8 cellular contexts compared by ENCODE assay signal in the genomic region with DNA sequence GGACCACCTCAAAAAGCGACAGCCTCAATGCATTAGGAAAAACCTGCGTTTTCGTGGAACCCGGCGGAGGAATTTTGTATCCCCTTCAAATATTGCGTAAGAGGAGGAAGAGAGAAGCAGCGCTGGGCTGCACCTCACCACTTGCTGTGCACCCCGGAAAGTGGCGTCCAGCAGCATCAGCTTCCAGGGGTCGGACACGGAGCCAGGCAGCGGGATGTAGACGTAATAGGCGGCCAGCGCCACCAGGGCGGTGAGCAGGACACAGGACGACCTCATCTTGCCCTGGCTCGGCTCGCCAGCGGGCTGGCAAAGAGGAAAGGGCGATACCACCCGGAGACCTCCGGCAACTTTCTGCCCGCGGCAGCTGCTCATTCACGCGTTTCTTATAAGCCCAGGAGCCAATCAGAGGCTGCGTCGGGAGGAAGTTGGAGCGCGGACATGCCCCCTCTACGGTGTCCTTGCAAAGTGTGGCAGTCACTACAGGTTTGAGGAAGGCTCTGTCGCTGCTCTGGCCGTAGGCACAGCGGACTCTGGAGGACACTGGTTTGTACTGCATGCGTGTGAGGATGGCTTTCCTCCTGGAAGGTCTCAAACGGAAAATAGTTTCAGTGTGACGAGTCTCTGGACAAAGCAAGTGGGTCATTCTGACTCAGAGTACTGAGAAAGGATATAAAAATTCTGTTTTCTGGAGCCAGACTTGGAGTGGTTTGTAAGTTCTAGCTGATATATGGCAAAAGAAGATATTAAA. TPM values are rescaled to one million over a fixed set of nuclear protein-coding genes. Genes with fewer than 3 reads are reported as not detected.
DNase-seq lines count a peak whose midpoint lies in the region; ATAC-seq and TF ChIP-seq lines count a peak whose summit lies in the region.

A gene with protein sequence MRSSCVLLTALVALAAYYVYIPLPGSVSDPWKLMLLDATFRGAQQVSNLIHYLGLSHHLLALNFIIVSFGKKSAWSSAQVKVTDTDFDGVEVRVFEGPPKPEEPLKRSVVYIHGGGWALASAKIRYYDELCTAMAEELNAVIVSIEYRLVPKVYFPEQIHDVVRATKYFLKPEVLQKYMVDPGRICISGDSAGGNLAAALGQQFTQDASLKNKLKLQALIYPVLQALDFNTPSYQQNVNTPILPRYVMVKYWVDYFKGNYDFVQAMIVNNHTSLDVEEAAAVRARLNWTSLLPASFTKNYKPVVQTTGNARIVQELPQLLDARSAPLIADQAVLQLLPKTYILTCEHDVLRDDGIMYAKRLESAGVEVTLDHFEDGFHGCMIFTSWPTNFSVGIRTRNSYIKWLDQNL (minus strand): TSS at position 359 of the 748 bp plus-strand sequence. CDS start 83 bp downstream, at position 276.

- H3K4me1 ChIP-seq in duodenal mucosa (ENCODE audit: control insufficient read depth in 1 of 2, insufficient read depth in 2 of 2, low read length in 2 of 2), result peaks cover 16 to 18% of the 10 kb centered on the region in 2 donors
- peaks cover 0 to 15% (median 3%) of the 10 kb centered on the region in 4 donors for H3K4me1 ChIP-seq in right lobe of liver

- TF ChIP-seq CTCF in CD4-positive, alpha-beta T cell (IDR thresholded peaks at IDR 0.05), result peak; percentile 62
- peak; percentile 80 to 90 (median 86) for TF ChIP-seq CTCF in right lobe of liver (IDR thresholded peaks at IDR 0.05)

- H3K27me3 ChIP-seq in CD4-positive, alpha-beta T cell (ENCODE audit: control insufficient read depth, insufficient read depth, low read length), result no peaks in the 10 kb centered on the region
- H3K27me3 ChIP-seq in duodenal mucosa (ENCODE audit: control insufficient read depth in 1 of 2, insufficient read depth in 2 of 2, low read length in 2 of 2), result no peaks in the 10 kb centered on the region
- H3K27me3 ChIP-seq in right lobe of liver, result no peaks in the 10 kb centered on the region

- TF ChIP-seq POLR2A in right lobe of liver (IDR thresholded peaks at IDR 0.05), result peak; percentile 94

- peak within 1 kb of the TSS; percentile 96 for H3K4me3 Mint-ChIP-seq in CD4-positive, alpha-beta T cell
- peak within 1 kb of the TSS; percentile 91 for H3K4me3 Mint-ChIP-seq in activated CD4-positive, alpha-beta memory T cell treated with anti-CD3 and anti-CD28 coated beads for 36 hours

- peak; percentile 34 to 66 (median 50) for DNase-seq in CD4-positive, alpha-beta T cell
- DNase-seq in NCI-H774 (lab: John Stamatoyannopoulos, UW) (peak; percentile 97), right lobe of liver (peak; percentile 89 to 92 (median 92))
- peak; percentile 87 for DNase-seq in activated CD4-positive, alpha-beta memory T cell treated with anti-CD3 and anti-CD28 coated beads for 36 hours
- DNase-seq in stimulated activated CD4-positive, alpha-beta T cell treated with anti-CD3 and anti-CD28 coated beads, Interleukin-4, amount 100 ng/mL, for 48 hours (ENCODE audit: low read depth in 2 of 2), result peak; percentile 57 to 77

- CTCF ChIA-PET in CD4-positive, alpha-beta T cell (lab: Charles Lee), result interaction anchor here (0.5 to 1.5 kb wide), 3 partner anchors 16 to 548 kb away, joined by 3 to 6 read pairs (median 3); a partner anchor contains a TSS
- CTCF ChIA-PET in activated CD4-positive, alpha-beta memory T cell treated with anti-CD3 and anti-CD28 coated beads for 36 hours (lab: Charles Lee), result interaction anchor here (0.7 to 3.6 kb wide), 14 partner anchors 9 to 115 kb away, joined by 3 to 34 read pairs (median 4); a partner anchor contains a TSS

- H3K4me3 ChIP-seq in duodenal mucosa (ENCODE audit: low read depth in 1 of 2, low read length in 2 of 2) (peak within 1 kb of the TSS; percentile 90 to 96), right lobe of liver (peak within 1 kb of the TSS; percentile 68 to 91 (median 88))

- intact Hi-C loops in CD4-positive, alpha-beta T cell (cut with DNase I, micrococcal nuclease), result no loop called here
- intact Hi-C loops in activated CD4-positive, alpha-beta memory T cell treated with anti-CD3 and anti-CD28 coated beads for 36 hours (cut with micrococcal nuclease), result loop anchor here (1.0 kb wide), 3 partner anchors 25 to 39 kb away; a partner anchor contains a TSS
- intact Hi-C loops in right lobe of liver (cut with DNase I), result no loop called here

- peaks cover 20% of the 10 kb centered on the region for H3K4me1 Mint-ChIP-seq in CD4-positive, alpha-beta T cell (ENCODE audit: low read depth)
- peaks cover 19% of the 10 kb centered on the region for H3K4me1 Mint-ChIP-seq in activated CD4-positive, alpha-beta memory T cell treated with anti-CD3 and anti-CD28 coated beads for 36 hours (ENCODE audit: low read depth)

- ATAC-seq in CD4-positive, alpha-beta T cell (ENCODE audit: poor library complexity), result peak; percentile 91
- peak; percentile 100 for ATAC-seq in GM19397 (IDR thresholded peaks at IDR 0.05; ENCODE audit: unreplicated experiment)
- ATAC-seq in HG03571 (IDR thresholded peaks at IDR 0.05; ENCODE audit: unreplicated experiment), result peak; percentile 100
- ATAC-seq in right lobe of liver, result peak; percentile 96 to 100 (median 99)

- H3K36me3 ChIP-seq in duodenal mucosa (ENCODE audit: control insufficient read depth in 1 of 2, insufficient read depth in 2 of 2, low read length in 2 of 2), result no peaks in the 10 kb centered on the region
- H3K36me3 ChIP-seq in right lobe of liver, result no peaks in the 10 kb centered on the region

- peak within 1 kb of the TSS; percentile 24 for H3K27ac Mint-ChIP-seq in CD4-positive, alpha-beta T cell
- peak within 1 kb of the TSS; percentile 16 for H3K27ac Mint-ChIP-seq in activated CD4-positive, alpha-beta memory T cell treated with anti-CD3 and anti-CD28 coated beads for 36 hours

- no peaks in the 10 kb centered on the region for H3K9me3 Mint-ChIP-seq in CD4-positive, alpha-beta T cell
- no peaks in the 10 kb centered on the region for H3K9me3 Mint-ChIP-seq in activated CD4-positive, alpha-beta memory T cell treated with anti-CD3 and anti-CD28 coated beads for 36 hours

- no peak within 1 kb of the TSS for H3K27ac ChIP-seq in CD4-positive, alpha-beta T cell (ENCODE audit: low read depth, low read length)
- H3K27ac ChIP-seq in duodenal mucosa (ENCODE audit: low read depth, low read length) (peak within 1 kb of the TSS; percentile 60), right lobe of liver (peak within 1 kb of the TSS; percentile 71 to 80 (median 76))

- no peaks in the 10 kb centered on the region for H3K27me3 Mint-ChIP-seq in CD4-positive, alpha-beta T cell
- H3K27me3 Mint-ChIP-seq in activated CD4-positive, alpha-beta memory T cell treated with anti-CD3 and anti-CD28 coated beads for 36 hours, result no peaks in the 10 kb centered on the region

- WGBS in right lobe of liver (ENCODE audit: insufficient coverage, low coverage, low lambda C conversion rate, missing lambda C conversion rate), result 0% methylated on average over 13 of the region's 38 CpGs

- POLR2A ChIA-PET in CD4-positive, alpha-beta T cell (lab: Charles Lee), result interaction anchor here (1.3 kb wide), 1 partner anchor 39 kb away, joined by 5 read pairs; a partner anchor contains a TSS
- POLR2A ChIA-PET in activated CD4-positive, alpha-beta memory T cell treated with anti-CD3 and anti-CD28 coated beads for 36 hours (lab: Charles Lee), result interaction anchor here (1.0 kb wide), 1 partner anchor 21 kb away, joined by 4 read pairs; no protein-coding TSS in a partner anchor

- no peaks in the 10 kb centered on the region for H3K9me3 ChIP-seq in CD4-positive, alpha-beta T cell (ENCODE audit: control insufficient read depth, low read length)
- H3K9me3 ChIP-seq in duodenal mucosa (ENCODE audit: control insufficient read depth in 1 of 2, low read length in 2 of 2), result no peaks in the 10 kb centered on the region
- no peaks in the 10 kb centered on the region for H3K9me3 ChIP-seq in right lobe of liver

- peak within 1 kb of the TSS; percentile 78 to 89 for H3K9ac ChIP-seq in duodenal mucosa (ENCODE audit: low read depth in 1 of 2, low read length in 2 of 2)

- peaks cover 10% of the 10 kb centered on the region for H3K36me3 Mint-ChIP-seq in CD4-positive, alpha-beta T cell (ENCODE audit: low read depth)
- no peaks in the 10 kb centered on the region for H3K36me3 Mint-ChIP-seq in activated CD4-positive, alpha-beta memory T cell treated with anti-CD3 and anti-CD28 coated beads for 36 hours

RNA-seq across cellular contexts. Expression of the gene that starts here (rescaled TPM):
- total RNA-seq in CD4-positive, alpha-beta T cell, result under 1 TPM; 0.33 to 0.50 TPM
- total RNA-seq in activated CD4-positive, alpha-beta memory T cell treated with anti-CD3 and anti-CD28 coated beads for 36 hours, result 1 to 10 TPM; 4.6 to 5.2 TPM
- 10 to 100 TPM in 1 of 6 experiments, 1 to 10 TPM in 5; 1.5 to 13.0 (median 4.3) TPM for total RNA-seq in right lobe of liver

Comparison
In these comparisons a context has a peak if more than half of its experiments do, and no peak if none do; other contexts are left out.
1. Peak in DNase-seq and ATAC-seq in CD4-positive, alpha-beta T cell; RNA of the gene not detected or under 1 TPM.